9 cellular contexts compared by ENCODE assay signal in genomic region chr18:70781860-70782453, GRCh38.
DNase-seq lines count a peak whose midpoint lies in the region; ATAC-seq and TF ChIP-seq lines count a peak whose summit lies in the region.
"Had no signal": no experiment of that assay in that cellular context is flagged by ENCODE, and none has a peak within 500 bp of the region (broad histone marks: within the 10 kb centered on the region; RNA-seq: fewer than 3 reads in every experiment).

No MANE protein-coding gene starts in this region.

- no peak overlapping the region for H3K4me3 Mint-ChIP-seq in effector memory CD8-positive, alpha-beta T cell

- peak; percentile 46 for TF ChIP-seq RAD21 in neural cell (conservative IDR thresholded peaks at IDR 0.05)

- H3K4me2 ChIP-seq in neural cell (ENCODE audit: low read length), result no peak overlapping the region

- no peaks in the 10 kb centered on the region for H3K36me3 ChIP-seq in neural cell (ENCODE audit: insufficient read depth, low read length)
- no peaks in the 10 kb centered on the region for H3K36me3 ChIP-seq in upper lobe of left lung

- no peaks in the 10 kb centered on the region for H3K4me1 ChIP-seq in upper lobe of left lung

- H3K9ac ChIP-seq in neural cell (ENCODE audit: low read length), result no peak overlapping the region

- no peaks in the 10 kb centered on the region for H3K9me2 ChIP-seq in neural cell (ENCODE audit: insufficient read depth, low read length)

- no peak for TF ChIP-seq POLR2A in upper lobe of left lung (IDR thresholded peaks at IDR 0.05)

- no peaks in the 10 kb centered on the region for H3K4me1 Mint-ChIP-seq in effector memory CD8-positive, alpha-beta T cell (ENCODE audit: low read depth in 2 of 2)

- H3K9me3 ChIP-seq in neural cell (ENCODE audit: low read length), result no peaks in the 10 kb centered on the region
- no peaks in the 10 kb centered on the region for H3K9me3 ChIP-seq in upper lobe of left lung

- peaks cover 3% of the 10 kb centered on the region for H3K36me3 Mint-ChIP-seq in effector memory CD8-positive, alpha-beta T cell (ENCODE audit: insufficient read depth)

- no peaks in the 10 kb centered on the region for H3K27me3 Mint-ChIP-seq in effector memory CD8-positive, alpha-beta T cell

- ATAC-seq in GM19395 (IDR thresholded peaks at IDR 0.05; ENCODE audit: unreplicated experiment) (peak; percentile 97), HG03432 (IDR thresholded peaks at IDR 0.05; ENCODE audit: unreplicated experiment) (peak; percentile 96), upper lobe of left lung (ENCODE audit: low FRiP score in 2 of 2) (peak in 1 of 2 donors; percentile 75)
- peak; percentile 72 for ATAC-seq in effector memory CD8-positive, alpha-beta T cell (replicated peaks)

- H3K27me3 ChIP-seq in neural cell (ENCODE audit: insufficient read depth, low read depth, low read length) (no peaks in the 10 kb centered on the region), upper lobe of left lung (no peaks in the 10 kb centered on the region)

- TF ChIP-seq EP300 in neural cell (conservative IDR thresholded peaks at IDR 0.05; ENCODE audit: poor library complexity, severe bottlenecking), result no peak
- TF ChIP-seq EP300 in upper lobe of left lung (IDR thresholded peaks at IDR 0.05), result no peak

- peaks cover 0 to 8% of the 10 kb centered on the region in 2 donors for H3K9me3 Mint-ChIP-seq in effector memory CD8-positive, alpha-beta T cell

- no peaks in the 10 kb centered on the region for H3K79me2 ChIP-seq in neural cell (replicated peaks; ENCODE audit: insufficient read depth, low read length)

- peak; percentile 55 for TF ChIP-seq CTCF in neural cell (IDR thresholded peaks at IDR 0.05; ENCODE audit: poor library complexity, severe bottlenecking)
- TF ChIP-seq CTCF in upper lobe of left lung (IDR thresholded peaks at IDR 0.05), result peak in 5 of 6 experiments; percentile 22 to 47 (median 26)

- WGBS in upper lobe of left lung, 2 donors, result 1 to 10% methylated on average over 8 of the region's 8 CpGs

- H3K4me3 ChIP-seq in neural cell (ENCODE audit: low read length), result no peak overlapping the region
- H3K4me3 ChIP-seq in upper lobe of left lung, result no peak overlapping the region
- H3K4me3 ChIP-seq: SK-N-MC had no signal

- no peak overlapping the region for H3K27ac Mint-ChIP-seq in effector memory CD8-positive, alpha-beta T cell

- DNase-seq in CMK (ENCODE audit: low read depth), result peak; percentile 15
- peak; percentile 84 for DNase-seq in NCI-H748 (lab: John Stamatoyannopoulos, UW; ENCODE audit: unreplicated experiment)
- peak; percentile 53 to 59 for DNase-seq in activated CD4-positive, alpha-beta T cell treated with anti-CD3 and anti-CD28 coated beads, Interleukin-2, amount 50 U/mL, for 4 hours
- peak in 2 of 3 experiments; percentile 13 to 17 for DNase-seq in effector memory CD8-positive, alpha-beta T cell
- peak in 1 of 2 donors; percentile 34 for DNase-seq in upper lobe of left lung

- H3F3A ChIP-seq in neural cell (ENCODE audit: insufficient read depth, low read length, poor library complexity, severe bottlenecking), result no peaks in the 10 kb centered on the region

- H4K20me1 ChIP-seq in neural cell (ENCODE audit: insufficient read depth), result no peaks in the 10 kb centered on the region

- H2AFZ ChIP-seq in neural cell (ENCODE audit: low read depth, low read length), result no peak overlapping the region

- H3K27ac ChIP-seq in neural cell (ENCODE audit: low read length), result no peak overlapping the region
- H3K27ac ChIP-seq in upper lobe of left lung, result no peak overlapping the region
- H3K27ac ChIP-seq: SK-N-MC had no signal

TF ChIP-seq in neural cell, 6 proteins besides CTCF, POLR2A, EP300 and RAD21:
- TF ChIP-seq REST (IDR thresholded peaks at IDR 0.05; ENCODE audit: borderline replicate concordance), result no peak
- TF ChIP-seq SMC3 (conservative IDR thresholded peaks at IDR 0.05; ENCODE audit: poor library complexity), result peak; percentile 14
- no peak for TF ChIP-seq MXI1 (conservative IDR thresholded peaks at IDR 0.05; ENCODE audit: poor library complexity, severe bottlenecking)
- no peak for TF ChIP-seq EZH2 (IDR thresholded peaks at IDR 0.05; ENCODE audit: borderline replicate concordance, insufficient read depth, low read length, poor library complexity, severe bottlenecking)
- TF ChIP-seq POLR2AphosphoS5 (IDR thresholded peaks at IDR 0.05), result no peak
